ENCODE assay signal across 1 cellular context in genomic region chr3:11556851-11557644, GRCh38.
TF ChIP-seq lines count a peak whose summit lies in the region.

No MANE protein-coding gene starts in this region.

TF ChIP-seq in K562, 482 proteins besides CTCF, POLR2A, EP300 and RAD21 (continued from another document):
- TF ChIP-seq AFF4 (CRISPR knock-in tag; IDR thresholded peaks at IDR 0.05) (no peak), FOXJ3 (CRISPR knock-in tag; IDR thresholded peaks at IDR 0.05) (no peak), NR4A1 (CRISPR knock-in tag; IDR thresholded peaks at IDR 0.05) (no peak), NR4A1 (tag; IDR thresholded peaks at IDR 0.05) (no peak), SAFB2 (IDR thresholded peaks at IDR 0.05; ENCODE audit: borderline replicate concordance, low read depth, low read length, severe bottlenecking) (no peak), ZC3H11A (IDR thresholded peaks at IDR 0.05; ENCODE audit: low read depth, low read length) (no peak), BDP1 (IDR thresholded peaks at IDR 0.05; ENCODE audit: insufficient read depth, insufficient read length) (no peak)
